ENCODE assay signal across 14 cellular contexts in genomic region chr19:31286491-31286890, GRCh38.
DNase-seq lines count a peak whose midpoint lies in the region; ATAC-seq and TF ChIP-seq lines count a peak whose summit lies in the region.
"Had no signal": no experiment of that assay in that cellular context is flagged by ENCODE, and none has a peak within 500 bp of the region (broad histone marks: within the 10 kb centered on the region; RNA-seq: fewer than 3 reads in every experiment).

No MANE protein-coding gene starts in this region.

- H3K36me3 Mint-ChIP-seq in CD14-positive monocyte (peaks cover 6 to 26% of the 10 kb centered on the region in 2 donors), WTC11 (peaks cover 5% of the 10 kb centered on the region; the same call in 1 of the 2 replicates), nephron (ENCODE audit: low read depth) (no peaks in the 10 kb centered on the region)
- H3K36me3 Mint-ChIP-seq in activated naive CD4-positive, alpha-beta T cell treated with anti-CD3 and anti-CD28 coated beads for 36 hours (ENCODE audit: low read depth), result no peaks in the 10 kb centered on the region

- H3K9me3 ChIP-seq in spleen, result no peaks in the 10 kb centered on the region

- TF ChIP-seq CTCF in CD14-positive monocyte (IDR thresholded peaks at IDR 0.05), result no peak
- TF ChIP-seq CTCF in WTC11 (IDR thresholded peaks at IDR 0.05), result no peak
- no peak for TF ChIP-seq CTCF in nephron (IDR thresholded peaks at IDR 0.05; ENCODE audit: unreplicated experiment in 3 of 3)
- no peak for TF ChIP-seq CTCF in spleen (IDR thresholded peaks at IDR 0.05 in 8 of 11, conservative IDR thresholded peaks at IDR 0.05 in 3 of 11)
- TF ChIP-seq CTCF in brain microvascular endothelial cell (IDR thresholded peaks at IDR 0.05; ENCODE audit: low read depth, low read length, missing control alignments), result no peak

- no peaks in the 10 kb centered on the region for H3K36me3 ChIP-seq in spleen
- no peaks in the 10 kb centered on the region for H3K36me3 ChIP-seq in brain microvascular endothelial cell (replicated peaks)

- no peaks in the 10 kb centered on the region for H3K27me3 ChIP-seq in spleen (replicated peaks in 1 of 7)
- no peaks in the 10 kb centered on the region for H3K27me3 ChIP-seq in brain microvascular endothelial cell (replicated peaks)

- CTCF ChIA-PET in WTC11 (lab: Charles Lee), result no interaction called here
- CTCF ChIA-PET in activated naive CD4-positive, alpha-beta T cell treated with anti-CD3 and anti-CD28 coated beads for 36 hours (lab: Charles Lee), result interaction anchor here (0.6 kb wide), 1 partner anchor 1251 kb away, joined by 3 read pairs; no protein-coding TSS in a partner anchor

- peak overlapping the region in 4 of 8 donors; percentile 3 to 49 (median 29) for H3K27ac ChIP-seq in spleen
- H3K27ac ChIP-seq in brain microvascular endothelial cell, result no peak overlapping the region

- H3K9me3 Mint-ChIP-seq in CD14-positive monocyte (no peaks in the 10 kb centered on the region), WTC11 (no peaks in the 10 kb centered on the region), nephron (no peaks in the 10 kb centered on the region)
- H3K9me3 Mint-ChIP-seq in activated naive CD4-positive, alpha-beta T cell treated with anti-CD3 and anti-CD28 coated beads for 36 hours, result no peaks in the 10 kb centered on the region

- POLR2A ChIA-PET in WTC11 (lab: Charles Lee), result no interaction called here

- H3K4me3 Mint-ChIP-seq in CD14-positive monocyte, result no peak overlapping the region
- H3K4me3 Mint-ChIP-seq in WTC11, result no peak overlapping the region
- no peak overlapping the region for H3K4me3 Mint-ChIP-seq in nephron
- no peak overlapping the region for H3K4me3 Mint-ChIP-seq in activated naive CD4-positive, alpha-beta T cell treated with anti-CD3 and anti-CD28 coated beads for 36 hours

- DNase-seq in CD14-positive monocyte (ENCODE audit: low spot score) (peak; percentile 17), WTC11 (ENCODE audit: low spot score) (no peak), spleen (peak; percentile 54), brain microvascular endothelial cell (no peak), NOMO-1 treated with dmso at 0.1 percent for 144 hours (lab: John Stamatoyannopoulos, UW; ENCODE audit: unreplicated experiment) (no peak)
- no peak for DNase-seq in activated naive CD4-positive, alpha-beta T cell treated with anti-CD3 and anti-CD28 coated beads for 36 hours
- DNase-seq: KG1; NCI-H1092 treated with DMSO at 0.1 percent for 48 hours; NCI-H1694; NCI-H345; NCI-H526 treated with DMSO at 0.1 percent for 48 hours; NK-92 treated with Interleukin-12 subunit alpha and Interleukin-12 subunit beta, amount 100 ng/mL, for 24 hours; Right ventricle myocardium superior had no signal

- intact Hi-C loops in CD14-positive monocyte (cut with micrococcal nuclease), result no loop called here
- intact Hi-C loops in spleen (cut with DNase I; ENCODE audit: low total_unique reads), result no loop called here
- intact Hi-C loops in activated naive CD4-positive, alpha-beta T cell treated with anti-CD3 and anti-CD28 coated beads for 36 hours (cut with micrococcal nuclease), result no loop called here

- TF ChIP-seq POLR2A in spleen (IDR thresholded peaks at IDR 0.05), result no peak

- peaks cover 1 to 3% (median 2%) of the 10 kb centered on the region in 3 donors for H3K27me3 Mint-ChIP-seq in CD14-positive monocyte (ENCODE audit: low read depth in 3 of 3)
- no peaks in the 10 kb centered on the region for H3K27me3 Mint-ChIP-seq in WTC11 (ENCODE audit: low read depth)
- H3K27me3 Mint-ChIP-seq in nephron (ENCODE audit: low read depth), result no peaks in the 10 kb centered on the region
- peaks cover 3% of the 10 kb centered on the region for H3K27me3 Mint-ChIP-seq in activated naive CD4-positive, alpha-beta T cell treated with anti-CD3 and anti-CD28 coated beads for 36 hours (ENCODE audit: low read depth)

- peak overlapping the region in 1 of 7 donors; percentile 32 for H3K27ac Mint-ChIP-seq in CD14-positive monocyte
- H3K27ac Mint-ChIP-seq in WTC11, result peak overlapping the region; percentile 5
- H3K27ac Mint-ChIP-seq in nephron, result peak overlapping the region in 2 of 3 experiments; percentile 62 to 72
- no peak overlapping the region for H3K27ac Mint-ChIP-seq in activated naive CD4-positive, alpha-beta T cell treated with anti-CD3 and anti-CD28 coated beads for 36 hours

- 75 to 88% (median 85%) methylated on average over 8 of the region's 8 CpGs for WGBS in spleen, 5 donors

- H3K4me1 Mint-ChIP-seq in CD14-positive monocyte, result peaks cover 40% of the 10 kb centered on the region
- H3K4me1 Mint-ChIP-seq in WTC11, result peaks cover 46% of the 10 kb centered on the region
- H3K4me1 Mint-ChIP-seq in nephron, result peaks cover 65% of the 10 kb centered on the region
- H3K4me1 Mint-ChIP-seq in activated naive CD4-positive, alpha-beta T cell treated with anti-CD3 and anti-CD28 coated beads for 36 hours (ENCODE audit: low read depth), result peaks cover 5% of the 10 kb centered on the region

- ATAC-seq in WTC11, result no peak

- H3K4me3 ChIP-seq in spleen (no peak overlapping the region), brain microvascular endothelial cell (ENCODE audit: low read depth, low read length) (no peak overlapping the region)

- in situ Hi-C loops in brain microvascular endothelial cell (cut with HindIII; ENCODE audit: low pct_ligation_motif_present, low sequenced_read_pairs), result no loop called here

- peaks cover 0 to 21% (median 9%) of the 10 kb centered on the region in 6 donors for H3K4me1 ChIP-seq in spleen

TF ChIP-seq in WTC11, 78 proteins besides CTCF, POLR2A, EP300 and RAD21:
- TF ChIP-seq STAT6 (CRISPR knock-in tag; conservative IDR thresholded peaks at IDR 0.05; ENCODE audit: low read depth), result no peak
- no peak for TF ChIP-seq MLX (CRISPR knock-in tag; IDR thresholded peaks at IDR 0.05)
- TF ChIP-seq PRRX2 (CRISPR knock-in tag; IDR thresholded peaks at IDR 0.05), result no peak
- no peak for TF ChIP-seq IRF1 (CRISPR knock-in tag; IDR thresholded peaks at IDR 0.05)

Comparison
In these comparisons a context has a peak if more than half of its experiments do, and no peak if none do; other contexts are left out.
1. DNase-seq: peak in CD14-positive monocyte (single experiment) and spleen (single experiment); none in WTC11 (single experiment), brain microvascular endothelial cell (single experiment), NOMO-1 treated with dmso at 0.1 percent for 144 hours (single experiment) and activated naive CD4-positive, alpha-beta T cell treated with anti-CD3 and anti-CD28 coated beads for 36 hours (single experiment).